ENCODE assay signal across 23 cellular contexts in genomic region chr10:7070950-7071349, GRCh38.
"Had no signal": no experiment of that assay in that cellular context is flagged by ENCODE, and none has a peak within 500 bp of the region (broad histone marks: within the 10 kb centered on the region; RNA-seq: fewer than 3 reads in every experiment).

No MANE protein-coding gene starts in this region.

- H3K9me3 Mint-ChIP-seq: memory B cell; natural killer cell treated with Interleukin-12 subunit alpha and Interleukin-12 subunit beta and Interleukin-15 and Interleukin-18, amount 100 ng/mL, for 72 hours had no signal

- H3K36me3 Mint-ChIP-seq: memory B cell; mesothelial cell of epicardium; natural killer cell treated with Interleukin-12 subunit alpha and Interleukin-12 subunit beta and Interleukin-15 and Interleukin-18, amount 100 ng/mL, for 72 hours; neural progenitor cell had no signal

- H3K4me3 ChIP-seq: dorsolateral prefrontal cortex, esophagus muscularis mucosa, gastroesophageal sphincter, left ventricle myocardium inferior, lower lobe of right lung, neural progenitor cell, ovary, smooth muscle cell, tibial artery, upper lobe of left lung, uterus had no signal

- H3K4me1 ChIP-seq: left ventricle myocardium inferior, lower lobe of right lung, neural progenitor cell, tibial artery, upper lobe of left lung, uterus had no signal

- H3K27ac Mint-ChIP-seq: memory B cell; mesothelial cell of epicardium; natural killer cell treated with Interleukin-12 subunit alpha and Interleukin-12 subunit beta and Interleukin-15 and Interleukin-18, amount 100 ng/mL, for 72 hours; neural progenitor cell; progenitor cell of endocrine pancreas had no signal

- H3K4me3 Mint-ChIP-seq: memory B cell, mesothelial cell of epicardium, neural progenitor cell had no signal

- ATAC-seq: gastroesophageal sphincter, left cardiac atrium, lower lobe of right lung, right cardiac atrium had no signal

- H3K27me3 ChIP-seq: neural progenitor cell, ovary, tibial artery, upper lobe of left lung, uterus had no signal

- H3K9ac ChIP-seq: neural progenitor cell had no signal

- H3K27ac ChIP-seq: dorsolateral prefrontal cortex, epithelial cell of prostate, esophagus muscularis mucosa, gastroesophageal sphincter, left ventricle myocardium inferior, lower lobe of right lung, neural progenitor cell, ovary, tibial artery, upper lobe of left lung, uterus had no signal

- H3K9me3 ChIP-seq: esophagus muscularis mucosa, gastroesophageal sphincter, lower lobe of right lung, ovary, upper lobe of left lung, uterus had no signal

- H3K36me3 ChIP-seq: esophagus muscularis mucosa, gastroesophageal sphincter, left ventricle myocardium inferior, lower lobe of right lung, neural progenitor cell, ovary, tibial artery, upper lobe of left lung, uterus had no signal

- DNase-seq: cortex of kidney; dorsolateral prefrontal cortex; effector CD8-positive, alpha-beta T cell; kidney; left cardiac atrium; left ventricle myocardium inferior; lower lobe of right lung; nucleus accumbens; ovary; right cardiac atrium; stimulated activated CD4-positive, alpha-beta T cell treated with anti-CD3 and anti-CD28 coated beads, Interleukin-2, amount 100 ng/mL, for 48 hours; tibial artery; upper lobe of left lung; uterus had no signal

- H3K4me2 ChIP-seq: neural progenitor cell, smooth muscle cell had no signal

- H3K4me1 Mint-ChIP-seq: memory B cell, mesothelial cell of epicardium had no signal

- H3K27me3 Mint-ChIP-seq: natural killer cell treated with Interleukin-12 subunit alpha and Interleukin-12 subunit beta and Interleukin-15 and Interleukin-18, amount 100 ng/mL, for 72 hours had no signal

- H2AFZ ChIP-seq: neural progenitor cell had no signal
